1 cellular context compared by ENCODE assay signal in genomic region chr9:131887680-131888079, GRCh38.
TF ChIP-seq lines count a peak whose summit lies in the region.

No MANE protein-coding gene starts in this region.

TF ChIP-seq in H1, 55 proteins besides CTCF, POLR2A, EP300 and RAD21 (continued from another document):
- TF ChIP-seq CHD7 (IDR thresholded peaks at IDR 0.05; ENCODE audit: insufficient replicate concordance, low read length) (no peak), RXRA (IDR thresholded peaks at IDR 0.05; ENCODE audit: insufficient read depth, low read depth, low read length) (no peak), SUZ12 (IDR thresholded peaks at IDR 0.05; ENCODE audit: low read length) (no peak)
TF ChIP-seq in H1: peak in this region for 0.
